30 cellular contexts compared by ENCODE assay signal in the genomic region with DNA sequence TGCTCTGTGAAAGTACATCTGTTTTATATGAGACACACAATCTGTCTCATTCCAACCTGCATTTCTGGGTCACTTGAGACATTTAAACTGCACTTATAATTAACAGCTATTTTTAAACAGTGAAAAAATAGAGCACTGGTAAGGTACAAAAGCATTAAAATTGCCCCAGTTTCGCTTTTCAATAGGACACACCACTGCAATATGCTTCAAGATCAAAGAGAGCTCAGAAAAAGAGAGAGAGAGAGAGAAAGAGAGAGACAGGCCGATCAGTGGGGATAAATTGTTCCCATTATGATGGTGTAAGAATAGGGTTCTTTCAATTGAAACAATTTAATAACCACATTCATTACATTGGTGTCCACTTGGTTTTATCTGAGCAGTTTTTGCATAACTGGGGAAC.
"Had no signal": no experiment of that assay in that cellular context is flagged by ENCODE, and none has a peak within 500 bp of the region (broad histone marks: within the 10 kb centered on the region; RNA-seq: fewer than 3 reads in every experiment).

No MANE protein-coding gene starts in this region.

- H3K36me3 ChIP-seq: ascending aorta, breast epithelium, WERI-Rb-1 had no signal

- H3K4me3 ChIP-seq: ascending aorta, breast epithelium, K562 had no signal

- DNase-seq: activated CD4-positive, alpha-beta T cell treated with anti-CD3 and anti-CD28 coated beads for 1 hour; activated CD4-positive, alpha-beta T cell treated with anti-CD3 and anti-CD28 coated beads, Interleukin-2, amount 10 ng/mL, durations not matched to agents 24 days and 14 days; activated CD4-positive, alpha-beta T cell treated with anti-CD3 and anti-CD28 coated beads, Interleukin-2, amount 50 U/mL, for 4 hours; activated CD4-positive, CD25-positive, alpha-beta regulatory T cell; activated CD8-positive, alpha-beta T cell treated with anti-CD3 and anti-CD28 coated beads for 36 hours; activated gamma-delta T cell; activated naive CD4-positive, alpha-beta T cell treated with Interleukin-2 at 50 U/mL for 16 hours; activated naive CD8-positive, alpha-beta T cell treated with anti-CD3 and anti-CD28 coated beads, Interleukin-2, amount 10 ng/mL, durations not matched to agents 7 days and 5 days; activated T-cell treated with anti-CD3 and anti-CD28 coated beads, Interleukin-2, amount 50 U/mL, for 1 hour; amygdala; IMR-90; Karpas-422; NCI-H1048; NCI-H1105 treated with DMSO at 0.1 percent for 48 hours; NCI-H1436; NCI-H1694; NCI-H1930; NCI-H2081 treated with DMSO at 0.1 percent for 48 hours; NCI-H226; NCI-H446 treated with DMSO at 0.1 percent for 48 hours; NCI-H524; Right ventricle myocardium superior; SW 1271; T-helper 1 cell; T-helper 2 cell; T-helper 9 cell; WERI-Rb-1 had no signal

- FAIRE-seq: K562 had no signal

- H3K9me3 ChIP-seq: ascending aorta, breast epithelium had no signal

- H3K27me3 ChIP-seq: ascending aorta, breast epithelium had no signal

- H3K4me1 ChIP-seq: ascending aorta, breast epithelium had no signal

- H3K27ac ChIP-seq: ascending aorta, breast epithelium, WERI-Rb-1 had no signal

- ATAC-seq: activated CD8-positive, alpha-beta T cell treated with anti-CD3 and anti-CD28 coated beads for 36 hours; K562 had no signal
